ENCODE assay signal across 1 cellular context in the genomic region with DNA sequence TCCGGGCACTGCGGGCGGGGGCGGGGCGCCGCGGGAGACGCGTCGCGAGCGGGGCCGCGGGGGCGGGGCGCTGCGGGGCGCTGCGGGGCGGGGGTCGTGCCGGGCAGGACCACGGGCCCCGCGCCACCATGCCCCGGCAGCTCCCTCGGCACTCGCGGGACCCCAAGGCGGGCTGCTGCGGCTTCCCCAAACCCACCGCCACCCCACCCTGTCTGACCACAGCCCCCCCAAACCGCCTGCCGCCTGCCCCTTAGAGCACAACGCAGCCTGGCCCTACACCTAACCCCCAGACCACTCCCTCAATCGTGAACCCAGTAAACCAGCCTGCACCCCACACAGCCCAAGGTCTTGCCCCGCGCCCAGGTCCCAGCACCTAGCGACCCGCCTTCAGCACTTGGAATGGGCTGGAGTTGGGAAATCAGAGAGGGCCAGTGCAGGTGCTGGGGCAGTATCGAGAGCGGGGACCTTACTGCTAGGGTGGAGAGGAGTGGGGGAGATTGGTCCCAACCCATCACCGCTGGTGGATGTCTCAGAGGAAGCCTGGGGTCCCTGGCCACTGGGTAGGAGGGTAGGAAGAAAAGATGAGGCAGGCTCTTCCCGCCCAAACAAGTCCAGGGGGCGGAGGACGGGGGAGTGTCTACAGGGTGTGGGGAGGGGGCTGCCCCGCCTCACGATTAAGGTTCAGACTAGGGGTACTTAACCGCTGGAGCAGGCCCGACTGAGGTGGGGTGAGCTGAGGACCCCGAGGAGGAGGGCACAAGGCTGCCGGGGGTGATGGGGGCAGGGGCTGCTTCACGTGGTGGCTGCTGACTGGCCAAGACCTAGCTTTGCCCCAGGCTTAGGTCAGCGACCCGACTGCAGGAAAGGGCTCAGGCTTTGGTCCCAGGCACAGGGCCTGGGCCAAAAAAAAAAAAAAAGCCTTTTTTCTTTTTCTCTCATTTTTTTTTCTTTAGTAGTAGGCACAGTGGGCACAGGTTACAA.
TF ChIP-seq lines count a peak whose summit lies in the region.

No MANE protein-coding gene starts in this region.

TF ChIP-seq in HepG2, 621 proteins besides CTCF, POLR2A, EP300 and RAD21 (continued from another document and continues in another):
- TF ChIP-seq, protein P1, sequence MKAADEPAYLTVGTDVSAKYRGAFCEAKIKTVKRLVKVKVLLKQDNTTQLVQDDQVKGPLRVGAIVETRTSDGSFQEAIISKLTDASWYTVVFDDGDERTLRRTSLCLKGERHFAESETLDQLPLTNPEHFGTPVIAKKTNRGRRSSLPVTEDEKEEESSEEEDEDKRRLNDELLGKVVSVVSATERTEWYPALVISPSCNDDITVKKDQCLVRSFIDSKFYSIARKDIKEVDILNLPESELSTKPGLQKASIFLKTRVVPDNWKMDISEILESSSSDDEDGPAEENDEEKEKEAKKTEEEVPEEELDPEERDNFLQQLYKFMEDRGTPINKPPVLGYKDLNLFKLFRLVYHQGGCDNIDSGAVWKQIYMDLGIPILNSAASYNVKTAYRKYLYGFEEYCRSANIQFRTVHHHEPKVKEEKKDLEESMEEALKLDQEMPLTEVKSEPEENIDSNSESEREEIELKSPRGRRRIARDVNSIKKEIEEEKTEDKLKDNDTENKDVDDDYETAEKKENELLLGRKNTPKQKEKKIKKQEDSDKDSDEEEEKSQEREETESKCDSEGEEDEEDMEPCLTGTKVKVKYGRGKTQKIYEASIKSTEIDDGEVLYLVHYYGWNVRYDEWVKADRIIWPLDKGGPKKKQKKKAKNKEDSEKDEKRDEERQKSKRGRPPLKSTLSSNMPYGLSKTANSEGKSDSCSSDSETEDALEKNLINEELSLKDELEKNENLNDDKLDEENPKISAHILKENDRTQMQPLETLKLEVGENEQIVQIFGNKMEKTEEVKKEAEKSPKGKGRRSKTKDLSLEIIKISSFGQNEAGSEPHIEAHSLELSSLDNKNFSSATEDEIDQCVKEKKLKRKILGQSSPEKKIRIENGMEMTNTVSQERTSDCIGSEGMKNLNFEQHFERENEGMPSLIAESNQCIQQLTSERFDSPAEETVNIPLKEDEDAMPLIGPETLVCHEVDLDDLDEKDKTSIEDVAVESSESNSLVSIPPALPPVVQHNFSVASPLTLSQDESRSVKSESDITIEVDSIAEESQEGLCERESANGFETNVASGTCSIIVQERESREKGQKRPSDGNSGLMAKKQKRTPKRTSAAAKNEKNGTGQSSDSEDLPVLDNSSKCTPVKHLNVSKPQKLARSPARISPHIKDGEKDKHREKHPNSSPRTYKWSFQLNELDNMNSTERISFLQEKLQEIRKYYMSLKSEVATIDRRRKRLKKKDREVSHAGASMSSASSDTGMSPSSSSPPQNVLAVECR (CRISPR knock-in tag; IDR thresholded peaks at IDR 0.05; ENCODE audit: borderline replicate concordance): peak; percentile 45
- TF ChIP-seq, protein P2, sequence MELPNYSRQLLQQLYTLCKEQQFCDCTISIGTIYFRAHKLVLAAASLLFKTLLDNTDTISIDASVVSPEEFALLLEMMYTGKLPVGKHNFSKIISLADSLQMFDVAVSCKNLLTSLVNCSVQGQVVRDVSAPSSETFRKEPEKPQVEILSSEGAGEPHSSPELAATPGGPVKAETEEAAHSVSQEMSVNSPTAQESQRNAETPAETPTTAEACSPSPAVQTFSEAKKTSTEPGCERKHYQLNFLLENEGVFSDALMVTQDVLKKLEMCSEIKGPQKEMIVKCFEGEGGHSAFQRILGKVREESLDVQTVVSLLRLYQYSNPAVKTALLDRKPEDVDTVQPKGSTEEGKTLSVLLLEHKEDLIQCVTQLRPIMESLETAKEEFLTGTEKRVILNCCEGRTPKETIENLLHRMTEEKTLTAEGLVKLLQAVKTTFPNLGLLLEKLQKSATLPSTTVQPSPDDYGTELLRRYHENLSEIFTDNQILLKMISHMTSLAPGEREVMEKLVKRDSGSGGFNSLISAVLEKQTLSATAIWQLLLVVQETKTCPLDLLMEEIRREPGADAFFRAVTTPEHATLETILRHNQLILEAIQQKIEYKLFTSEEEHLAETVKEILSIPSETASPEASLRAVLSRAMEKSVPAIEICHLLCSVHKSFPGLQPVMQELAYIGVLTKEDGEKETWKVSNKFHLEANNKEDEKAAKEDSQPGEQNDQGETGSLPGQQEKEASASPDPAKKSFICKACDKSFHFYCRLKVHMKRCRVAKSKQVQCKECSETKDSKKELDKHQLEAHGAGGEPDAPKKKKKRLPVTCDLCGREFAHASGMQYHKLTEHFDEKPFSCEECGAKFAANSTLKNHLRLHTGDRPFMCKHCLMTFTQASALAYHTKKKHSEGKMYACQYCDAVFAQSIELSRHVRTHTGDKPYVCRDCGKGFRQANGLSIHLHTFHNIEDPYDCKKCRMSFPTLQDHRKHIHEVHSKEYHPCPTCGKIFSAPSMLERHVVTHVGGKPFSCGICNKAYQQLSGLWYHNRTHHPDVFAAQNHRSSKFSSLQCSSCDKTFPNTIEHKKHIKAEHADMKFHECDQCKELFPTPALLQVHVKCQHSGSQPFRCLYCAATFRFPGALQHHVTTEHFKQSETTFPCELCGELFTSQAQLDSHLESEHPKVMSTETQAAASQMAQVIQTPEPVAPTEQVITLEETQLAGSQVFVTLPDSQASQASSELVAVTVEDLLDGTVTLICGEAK (IDR thresholded peaks at IDR 0.05): no peak
- TF ChIP-seq, protein P2 (CRISPR knock-in tag; IDR thresholded peaks at IDR 0.05): no peak
- TF ChIP-seq, protein P3, sequence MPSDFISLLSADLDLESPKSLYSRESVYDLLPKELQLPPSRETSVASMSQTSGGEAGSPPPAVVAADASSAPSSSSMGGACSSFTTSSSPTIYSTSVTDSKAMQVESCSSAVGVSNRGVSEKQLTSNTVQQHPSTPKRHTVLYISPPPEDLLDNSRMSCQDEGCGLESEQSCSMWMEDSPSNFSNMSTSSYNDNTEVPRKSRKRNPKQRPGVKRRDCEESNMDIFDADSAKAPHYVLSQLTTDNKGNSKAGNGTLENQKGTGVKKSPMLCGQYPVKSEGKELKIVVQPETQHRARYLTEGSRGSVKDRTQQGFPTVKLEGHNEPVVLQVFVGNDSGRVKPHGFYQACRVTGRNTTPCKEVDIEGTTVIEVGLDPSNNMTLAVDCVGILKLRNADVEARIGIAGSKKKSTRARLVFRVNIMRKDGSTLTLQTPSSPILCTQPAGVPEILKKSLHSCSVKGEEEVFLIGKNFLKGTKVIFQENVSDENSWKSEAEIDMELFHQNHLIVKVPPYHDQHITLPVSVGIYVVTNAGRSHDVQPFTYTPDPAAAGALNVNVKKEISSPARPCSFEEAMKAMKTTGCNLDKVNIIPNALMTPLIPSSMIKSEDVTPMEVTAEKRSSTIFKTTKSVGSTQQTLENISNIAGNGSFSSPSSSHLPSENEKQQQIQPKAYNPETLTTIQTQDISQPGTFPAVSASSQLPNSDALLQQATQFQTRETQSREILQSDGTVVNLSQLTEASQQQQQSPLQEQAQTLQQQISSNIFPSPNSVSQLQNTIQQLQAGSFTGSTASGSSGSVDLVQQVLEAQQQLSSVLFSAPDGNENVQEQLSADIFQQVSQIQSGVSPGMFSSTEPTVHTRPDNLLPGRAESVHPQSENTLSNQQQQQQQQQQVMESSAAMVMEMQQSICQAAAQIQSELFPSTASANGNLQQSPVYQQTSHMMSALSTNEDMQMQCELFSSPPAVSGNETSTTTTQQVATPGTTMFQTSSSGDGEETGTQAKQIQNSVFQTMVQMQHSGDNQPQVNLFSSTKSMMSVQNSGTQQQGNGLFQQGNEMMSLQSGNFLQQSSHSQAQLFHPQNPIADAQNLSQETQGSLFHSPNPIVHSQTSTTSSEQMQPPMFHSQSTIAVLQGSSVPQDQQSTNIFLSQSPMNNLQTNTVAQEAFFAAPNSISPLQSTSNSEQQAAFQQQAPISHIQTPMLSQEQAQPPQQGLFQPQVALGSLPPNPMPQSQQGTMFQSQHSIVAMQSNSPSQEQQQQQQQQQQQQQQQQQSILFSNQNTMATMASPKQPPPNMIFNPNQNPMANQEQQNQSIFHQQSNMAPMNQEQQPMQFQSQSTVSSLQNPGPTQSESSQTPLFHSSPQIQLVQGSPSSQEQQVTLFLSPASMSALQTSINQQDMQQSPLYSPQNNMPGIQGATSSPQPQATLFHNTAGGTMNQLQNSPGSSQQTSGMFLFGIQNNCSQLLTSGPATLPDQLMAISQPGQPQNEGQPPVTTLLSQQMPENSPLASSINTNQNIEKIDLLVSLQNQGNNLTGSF (CRISPR knock-in tag; IDR thresholded peaks at IDR 0.05): no peak
- TF ChIP-seq, protein P4, sequence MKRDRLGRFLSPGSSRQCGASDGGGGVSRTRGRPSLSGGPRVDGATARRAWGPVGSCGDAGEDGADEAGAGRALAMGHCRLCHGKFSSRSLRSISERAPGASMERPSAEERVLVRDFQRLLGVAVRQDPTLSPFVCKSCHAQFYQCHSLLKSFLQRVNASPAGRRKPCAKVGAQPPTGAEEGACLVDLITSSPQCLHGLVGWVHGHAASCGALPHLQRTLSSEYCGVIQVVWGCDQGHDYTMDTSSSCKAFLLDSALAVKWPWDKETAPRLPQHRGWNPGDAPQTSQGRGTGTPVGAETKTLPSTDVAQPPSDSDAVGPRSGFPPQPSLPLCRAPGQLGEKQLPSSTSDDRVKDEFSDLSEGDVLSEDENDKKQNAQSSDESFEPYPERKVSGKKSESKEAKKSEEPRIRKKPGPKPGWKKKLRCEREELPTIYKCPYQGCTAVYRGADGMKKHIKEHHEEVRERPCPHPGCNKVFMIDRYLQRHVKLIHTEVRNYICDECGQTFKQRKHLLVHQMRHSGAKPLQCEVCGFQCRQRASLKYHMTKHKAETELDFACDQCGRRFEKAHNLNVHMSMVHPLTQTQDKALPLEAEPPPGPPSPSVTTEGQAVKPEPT (CRISPR knock-in tag; IDR thresholded peaks at IDR 0.05; ENCODE audit: low read depth): no peak
- TF ChIP-seq, protein P5, sequence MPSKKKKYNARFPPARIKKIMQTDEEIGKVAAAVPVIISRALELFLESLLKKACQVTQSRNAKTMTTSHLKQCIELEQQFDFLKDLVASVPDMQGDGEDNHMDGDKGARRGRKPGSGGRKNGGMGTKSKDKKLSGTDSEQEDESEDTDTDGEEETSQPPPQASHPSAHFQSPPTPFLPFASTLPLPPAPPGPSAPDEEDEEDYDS (CRISPR knock-in tag; IDR thresholded peaks at IDR 0.05): no peak
- TF ChIP-seq ZNF816 (CRISPR knock-in tag; IDR thresholded peaks at IDR 0.05; ENCODE audit: borderline replicate concordance) (no peak), ZNF292 (CRISPR knock-in tag; IDR thresholded peaks at IDR 0.05; ENCODE audit: borderline replicate concordance, low read depth) (no peak)
- TF ChIP-seq, protein P6, sequence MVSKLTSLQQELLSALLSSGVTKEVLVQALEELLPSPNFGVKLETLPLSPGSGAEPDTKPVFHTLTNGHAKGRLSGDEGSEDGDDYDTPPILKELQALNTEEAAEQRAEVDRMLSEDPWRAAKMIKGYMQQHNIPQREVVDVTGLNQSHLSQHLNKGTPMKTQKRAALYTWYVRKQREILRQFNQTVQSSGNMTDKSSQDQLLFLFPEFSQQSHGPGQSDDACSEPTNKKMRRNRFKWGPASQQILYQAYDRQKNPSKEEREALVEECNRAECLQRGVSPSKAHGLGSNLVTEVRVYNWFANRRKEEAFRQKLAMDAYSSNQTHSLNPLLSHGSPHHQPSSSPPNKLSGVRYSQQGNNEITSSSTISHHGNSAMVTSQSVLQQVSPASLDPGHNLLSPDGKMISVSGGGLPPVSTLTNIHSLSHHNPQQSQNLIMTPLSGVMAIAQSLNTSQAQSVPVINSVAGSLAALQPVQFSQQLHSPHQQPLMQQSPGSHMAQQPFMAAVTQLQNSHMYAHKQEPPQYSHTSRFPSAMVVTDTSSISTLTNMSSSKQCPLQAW (CRISPR knock-in tag; IDR thresholded peaks at IDR 0.05): peak; percentile 62; the same call in 1 of the 2 replicates
- TF ChIP-seq, protein P7, sequence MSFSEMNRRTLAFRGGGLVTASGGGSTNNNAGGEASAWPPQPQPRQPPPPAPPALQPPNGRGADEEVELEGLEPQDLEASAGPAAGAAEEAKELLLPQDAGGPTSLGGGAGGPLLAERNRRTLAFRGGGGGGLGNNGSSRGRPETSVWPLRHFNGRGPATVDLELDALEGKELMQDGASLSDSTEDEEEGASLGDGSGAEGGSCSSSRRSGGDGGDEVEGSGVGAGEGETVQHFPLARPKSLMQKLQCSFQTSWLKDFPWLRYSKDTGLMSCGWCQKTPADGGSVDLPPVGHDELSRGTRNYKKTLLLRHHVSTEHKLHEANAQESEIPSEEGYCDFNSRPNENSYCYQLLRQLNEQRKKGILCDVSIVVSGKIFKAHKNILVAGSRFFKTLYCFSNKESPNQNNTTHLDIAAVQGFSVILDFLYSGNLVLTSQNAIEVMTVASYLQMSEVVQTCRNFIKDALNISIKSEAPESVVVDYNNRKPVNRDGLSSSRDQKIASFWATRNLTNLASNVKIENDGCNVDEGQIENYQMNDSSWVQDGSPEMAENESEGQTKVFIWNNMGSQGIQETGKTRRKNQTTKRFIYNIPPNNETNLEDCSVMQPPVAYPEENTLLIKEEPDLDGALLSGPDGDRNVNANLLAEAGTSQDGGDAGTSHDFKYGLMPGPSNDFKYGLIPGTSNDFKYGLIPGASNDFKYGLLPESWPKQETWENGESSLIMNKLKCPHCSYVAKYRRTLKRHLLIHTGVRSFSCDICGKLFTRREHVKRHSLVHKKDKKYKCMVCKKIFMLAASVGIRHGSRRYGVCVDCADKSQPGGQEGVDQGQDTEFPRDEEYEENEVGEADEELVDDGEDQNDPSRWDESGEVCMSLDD (CRISPR knock-in tag; IDR thresholded peaks at IDR 0.05; ENCODE audit: borderline replicate concordance): no peak
